18 cellular contexts compared by ENCODE assay signal in genomic region chr13:28438598-28439334, GRCh38.
"Had no signal": no experiment of that assay in that cellular context is flagged by ENCODE, and none has a peak within 500 bp of the region (broad histone marks: within the 10 kb centered on the region; RNA-seq: fewer than 3 reads in every experiment).

No MANE protein-coding gene starts in this region.

- H3K4me1 ChIP-seq: colonic mucosa, lower lobe of right lung had no signal

- H3K27ac ChIP-seq: colonic mucosa, lower lobe of right lung, spleen, thyroid gland had no signal

- H3K36me3 ChIP-seq: colonic mucosa, spleen, thyroid gland had no signal

- H3K4me3 ChIP-seq: colonic mucosa, lower lobe of right lung, spleen, thyroid gland had no signal

- H3K27me3 ChIP-seq: colonic mucosa, thyroid gland had no signal

- H3K9me3 ChIP-seq: colonic mucosa, lower lobe of right lung, thyroid gland had no signal

- ATAC-seq: activated naive CD8-positive, alpha-beta T cell treated with anti-CD3 and anti-CD28 coated beads, Interleukin-2, amount 50 U/mL, for 24 hours; activated T-cell treated with anti-CD3 and anti-CD28 coated beads, Interleukin-2, amount 50 U/mL, for 4 hours; lower lobe of right lung; natural killer cell treated with Interleukin-12 subunit alpha and Interleukin-12 subunit beta and Interleukin-15 and Interleukin-18, amount 100 ng/mL, for 72 hours; sciatic nerve; stimulated activated naive B cell treated with anti-CD40 and anti-IgM and Interleukin-4, amounts not matched to agents 10 μg/mL and 1 μg/mL and 100 μg/mL, for 72 hours had no signal

- DNase-seq: activated CD4-positive, alpha-beta T cell treated with anti-CD3 and anti-CD28 coated beads, Interleukin-2, amount 10 ng/mL, durations not matched to agents 7 days and 5 days; activated CD8-positive, alpha-beta memory T cell treated with anti-CD3 and anti-CD28 coated beads, Interleukin-2, amount 50 U/mL, for 4 hours; activated naive CD4-positive, alpha-beta T cell treated with anti-CD3 and anti-CD28 coated beads, Interleukin-2, amount 10 ng/mL, durations not matched to agents 7 days and 5 days; activated naive CD8-positive, alpha-beta T cell treated with anti-CD3 and anti-CD28 coated beads, Interleukin-2, amount 50 U/mL, for 24 hours; activated T-cell treated with anti-CD3 and anti-CD28 coated beads, Interleukin-2, amount 50 U/mL, for 4 hours; anterior cingulate cortex; colonic mucosa; head of caudate nucleus; lower lobe of right lung; nucleus accumbens; spleen; stimulated activated CD4-positive, alpha-beta T cell treated with anti-CD3 and anti-CD28 coated beads, Interleukin-4, amount 100 ng/mL, for 4 hours; stimulated activated naive B cell treated with anti-CD40 and anti-IgM and Interleukin-4, amounts not matched to agents 10 μg/mL and 1 μg/mL and 100 μg/mL, for 72 hours; T-helper 1 cell; T-helper 9 cell; thyroid gland had no signal
